13 cellular contexts compared by ENCODE assay signal in the genomic region with DNA sequence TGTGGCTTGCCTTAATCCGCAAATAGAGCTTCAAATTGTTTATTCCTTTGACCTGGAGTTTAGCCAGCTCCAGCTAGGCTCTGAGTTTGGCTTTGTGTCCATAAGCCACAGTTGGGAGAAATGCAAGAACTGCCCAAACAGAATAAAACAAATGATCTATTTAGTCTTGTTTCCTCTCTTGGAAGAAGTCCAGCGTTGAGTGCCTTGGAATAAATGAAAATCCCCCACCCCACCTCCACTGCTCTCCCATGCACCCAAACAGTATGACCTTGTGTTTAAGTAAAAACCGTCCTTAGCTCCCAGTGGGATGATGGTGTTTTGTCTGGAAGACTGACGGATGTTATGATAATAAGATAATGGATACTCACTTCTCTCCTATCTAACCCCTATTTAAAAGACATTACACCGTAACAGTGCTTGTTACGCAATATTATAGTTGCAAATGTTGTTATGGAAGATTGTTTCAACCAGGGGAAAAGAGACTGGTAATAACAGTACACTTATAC. TPM values are rescaled to one million over a fixed set of nuclear protein-coding genes. Genes with fewer than 3 reads are reported as not detected.
DNase-seq lines count a peak whose midpoint lies in the region; ATAC-seq, FAIRE-seq and TF ChIP-seq lines count a peak whose summit lies in the region.
"Had no signal": no experiment of that assay in that cellular context is flagged by ENCODE, and none has a peak within 500 bp of the region (broad histone marks: within the 10 kb centered on the region; RNA-seq: fewer than 3 reads in every experiment).

No MANE protein-coding gene starts in this region.

- H3K36me3 ChIP-seq in HepG2 (replicated peaks in 1 of 2; ENCODE audit: control insufficient read depth in 1 of 2, insufficient read depth in 2 of 2, low read length in 2 of 2) (no peaks in the 10 kb centered on the region), right lobe of liver (no peaks in the 10 kb centered on the region)
- H3K36me3 ChIP-seq: thyroid gland had no signal

- no peak overlapping the region for H3K9ac ChIP-seq in HepG2 (ENCODE audit: insufficient read depth, low read depth, low read length)

- TF ChIP-seq CTCF in HepG2 (CRISPR knock-in tag; IDR thresholded peaks at IDR 0.05) (no peak), right lobe of liver (IDR thresholded peaks at IDR 0.05) (no peak), astrocyte of the spinal cord (IDR thresholded peaks at IDR 0.05; ENCODE audit: low read depth, low read length) (no peak)

- H3K9me3 ChIP-seq in HepG2 (ENCODE audit: low read length) (no peaks in the 10 kb centered on the region), right lobe of liver (no peaks in the 10 kb centered on the region)
- H3K9me3 ChIP-seq: body of pancreas, thyroid gland had no signal

- no peaks in the 10 kb centered on the region for H3K9me3 Mint-ChIP-seq in stimulated activated naive CD8-positive, alpha-beta T cell treated with anti-CD3 and anti-CD28 coated beads, Interleukin-15, amount 100 ng/mL, for 72 hours
- H3K9me3 Mint-ChIP-seq: T-helper 2 cell treated with Interferon-gamma antibody and Interleukin-4, amounts not matched to agents 5 μg/mL and 100 μg/mL, for 36 hours had no signal

- H3K79me2 ChIP-seq in HepG2 (ENCODE audit: insufficient read depth, low read length) = peaks cover 2% of the 10 kb centered on the region

- H3K27ac ChIP-seq in HepG2 (ENCODE audit: extremely low read length, insufficient read depth, low read length) = no peak overlapping the region
- no peak overlapping the region for H3K27ac ChIP-seq in right lobe of liver
- H3K27ac ChIP-seq: body of pancreas, thyroid gland had no signal

- ATAC-seq in HepG2 = no peak
- ATAC-seq in right lobe of liver = no peak
- ATAC-seq in GM21528 (IDR thresholded peaks at IDR 0.05; ENCODE audit: low FRiP score, unreplicated experiment) = no peak
- ATAC-seq in stimulated activated naive CD8-positive, alpha-beta T cell treated with anti-CD3 and anti-CD28 coated beads, Interleukin-15, amount 100 ng/mL, for 72 hours = no peak
- ATAC-seq: body of pancreas, Panc1 had no signal

- WGBS in HepG2 (ENCODE audit: low lambda C conversion rate) = 11% methylated on average over 6 of the region's 6 CpGs
- 27% methylated on average over 6 of the region's 6 CpGs for WGBS in right lobe of liver (ENCODE audit: insufficient coverage, low coverage, low lambda C conversion rate, missing lambda C conversion rate)

- in situ Hi-C loops in HepG2 (cut with HindIII; ENCODE audit: extremely low pct_ligation_motif_present, low pct_unique_long_range_greater_than_20kb) (no loop called here), astrocyte of the spinal cord (cut with HindIII; ENCODE audit: low sequenced_read_pairs) (no loop called here)

- POLR2A ChIA-PET in HepG2 (lab: Yijun Ruan, JAX) = no interaction called here

- no peak overlapping the region for H3K4me3 Mint-ChIP-seq in stimulated activated naive CD8-positive, alpha-beta T cell treated with anti-CD3 and anti-CD28 coated beads, Interleukin-15, amount 100 ng/mL, for 72 hours
- H3K4me3 Mint-ChIP-seq: T-helper 2 cell treated with Interferon-gamma antibody and Interleukin-4, amounts not matched to agents 5 μg/mL and 100 μg/mL, for 36 hours had no signal

- H3K4me1 Mint-ChIP-seq in stimulated activated naive CD8-positive, alpha-beta T cell treated with anti-CD3 and anti-CD28 coated beads, Interleukin-15, amount 100 ng/mL, for 72 hours = peaks cover 10% of the 10 kb centered on the region

- DNase-seq in HepG2 (ENCODE audit: low spot score) (no peak), right lobe of liver (no peak), astrocyte of the spinal cord (ENCODE audit: low read depth, low spot score) (peak; percentile 25), iris pigment epithelial cell (ENCODE audit: low read depth) (peak; percentile 22), germinal center (ENCODE audit: low spot score) (no peak), NCI-H774 (lab: John Stamatoyannopoulos, UW) (no peak)
- no peak for DNase-seq in stimulated activated naive CD8-positive, alpha-beta T cell treated with anti-CD3 and anti-CD28 coated beads, Interleukin-15, amount 100 ng/mL, for 72 hours
- DNase-seq: activated CD4-positive, alpha-beta T cell treated with anti-CD3 and anti-CD28 coated beads, Interleukin-2, amount 50 U/mL, for 1 hour; body of pancreas; thyroid gland had no signal

- H3K27me3 Mint-ChIP-seq in stimulated activated naive CD8-positive, alpha-beta T cell treated with anti-CD3 and anti-CD28 coated beads, Interleukin-15, amount 100 ng/mL, for 72 hours = peaks cover 48% of the 10 kb centered on the region

- intact Hi-C loops in HepG2 (cut with micrococcal nuclease; ENCODE audit: unreplicated experiment) = no loop called here
- intact Hi-C loops in right lobe of liver (cut with DNase I) = no loop called here

- TF ChIP-seq RAD21 in HepG2 (CRISPR knock-in tag; IDR thresholded peaks at IDR 0.05) = no peak

- CTCF ChIA-PET in HepG2 (lab: Yijun Ruan, JAX; ENCODE audit: low intra/inter-chr PET ratio, low total read pairs) = no interaction called here

- H3K4me1 ChIP-seq in HepG2 (ENCODE audit: insufficient read depth, low read length) = peaks cover 29% of the 10 kb centered on the region
- H3K4me1 ChIP-seq in right lobe of liver = peaks cover 0 to 16% (median under 1%) of the 10 kb centered on the region in 4 donors
- H3K4me1 ChIP-seq: thyroid gland had no signal

- no peak overlapping the region for H2AFZ ChIP-seq in HepG2 (ENCODE audit: low read length)

- H3K4me2 ChIP-seq in HepG2 (ENCODE audit: low read depth, low read length) = no peak overlapping the region

- no peak overlapping the region for H3K27ac Mint-ChIP-seq in stimulated activated naive CD8-positive, alpha-beta T cell treated with anti-CD3 and anti-CD28 coated beads, Interleukin-15, amount 100 ng/mL, for 72 hours
- H3K27ac Mint-ChIP-seq: T-helper 2 cell treated with Interferon-gamma antibody and Interleukin-4, amounts not matched to agents 5 μg/mL and 100 μg/mL, for 36 hours had no signal

- TF ChIP-seq POLR2A in HepG2 (IDR thresholded peaks at IDR 0.05; ENCODE audit: insufficient read depth in 1 of 2, low read depth in 2 of 2, low read length in 2 of 2) (no peak), right lobe of liver (IDR thresholded peaks at IDR 0.05) (no peak)

- peaks cover 3 to 60% of the 10 kb centered on the region in 2 experiments; a peak in 4 of 5 replicates for H3K27me3 ChIP-seq in HepG2 (ENCODE audit: control insufficient read depth in 1 of 2, insufficient read depth in 2 of 2, low read length in 2 of 2)
- H3K27me3 ChIP-seq in right lobe of liver = no peaks in the 10 kb centered on the region
- H3K27me3 ChIP-seq: body of pancreas, thyroid gland had no signal

- no TSS peak for BruUV-seq in HepG2 (replicated peaks; lab: Mats Ljungman, UMichigan)

- H4K20me1 ChIP-seq in HepG2 (ENCODE audit: insufficient read depth, low read length) = peaks cover 4% of the 10 kb centered on the region; the same call in 1 of the 2 replicates

- no peak overlapping the region for H3K4me3 ChIP-seq in HepG2 (replicated peaks in 1 of 3; ENCODE audit: insufficient read depth in 1 of 3, low read depth in 2 of 3, low read length in 3 of 3)
- no peak overlapping the region for H3K4me3 ChIP-seq in right lobe of liver
- H3K4me3 ChIP-seq in astrocyte of the spinal cord (ENCODE audit: low read depth, low read length) = no peak overlapping the region
- H3K4me3 ChIP-seq: body of pancreas, thyroid gland had no signal

- no peak for FAIRE-seq in HepG2 (lab: Jason Lieb, UNC)

- TF ChIP-seq EP300 in HepG2 (IDR thresholded peaks at IDR 0.05; ENCODE audit: low read depth in 2 of 2, low read length in 2 of 2) (no peak), HepG2 (CRISPR knock-in tag; IDR thresholded peaks at IDR 0.05; ENCODE audit: borderline replicate concordance) (no peak)

TF ChIP-seq in HepG2, 621 proteins besides CTCF, POLR2A, EP300 and RAD21:
- peak; percentile 86 for TF ChIP-seq CEBPB (IDR thresholded peaks at IDR 0.05; ENCODE audit: borderline replicate concordance, low read depth, low read length)
- TF ChIP-seq ZNF382 (CRISPR knock-in tag; IDR thresholded peaks at IDR 0.05; ENCODE audit: borderline replicate concordance) = no peak

RNA-seq across cellular contexts. Expression of a gene that starts 3.2 kb away (rescaled TPM):
- total RNA-seq in HepG2 (2016; rRNA removed; fragmentation: Illumina TruSeq; extraction: Trizol) = 5.5 and 7.9 TPM in 2 replicates
- total RNA-seq in HepG2 (2016; cell fraction: cytosol; rRNA removed; fragmentation: Illumina TruSeq; extraction: Trizol; ENCODE audit: low read depth) = 3.0 and 3.9 TPM in 2 replicates
- 5.1 and 8.6 TPM in 2 replicates for total RNA-seq in HepG2 (2016; cell fraction: insoluble cytoplasmic fraction; rRNA removed; fragmentation: Illumina TruSeq; extraction: Trizol)
- 2.8 and 3.4 TPM in 2 replicates for total RNA-seq in HepG2 (2016; cell fraction: membrane; rRNA removed; fragmentation: Illumina TruSeq; extraction: Trizol)
- 14.0 and 14.4 TPM in 2 replicates for total RNA-seq in HepG2 (2016; cell fraction: nucleus; rRNA removed; fragmentation: Illumina TruSeq; extraction: Trizol)
- 18.1 and 24.3 TPM in 2 replicates for polyA plus RNA-seq in HepG2 (2011; rRNA removed)
- polyA plus RNA-seq in HepG2 (2011; cell fraction: cytosol; rRNA removed) = 15.4 and 23.2 TPM in 2 replicates
- polyA plus RNA-seq in HepG2 (2011; cell fraction: nucleus; rRNA removed) = 27.2 and 31.6 TPM in 2 replicates
- 41.2 and 105 TPM in 2 replicates for polyA plus RNA-seq in HepG2 (2012)
- polyA plus RNA-seq in HepG2 (2016; cell fraction: cytosol; fragmentation: Illumina TruSeq; extraction: Trizol; ENCODE audit: low read depth) = 1.3 and 1.5 TPM in 2 replicates
- polyA plus RNA-seq in HepG2 (2016; cell fraction: insoluble cytoplasmic fraction; fragmentation: Illumina TruSeq; extraction: Trizol; ENCODE audit: low read depth) = 5.2 and 7.0 TPM in 2 replicates
- polyA plus RNA-seq in HepG2 (2016; cell fraction: membrane; fragmentation: Illumina TruSeq; extraction: Trizol; ENCODE audit: low read depth) = 3.2 and 3.5 TPM in 2 replicates
- polyA plus RNA-seq in HepG2 (2016; cell fraction: nucleus; fragmentation: Illumina TruSeq; extraction: Trizol; ENCODE audit: insufficient read depth, low read depth) = 24.9 and 28.8 TPM in 2 replicates
- 1.8 and 14.9 TPM in 2 replicates for polyA minus RNA-seq in HepG2 (2011; rRNA and poly(A)+ RNA removed; ENCODE audit: low replicate concordance)
- polyA minus RNA-seq in HepG2 (2011; cell fraction: cytosol; rRNA and poly(A)+ RNA removed) = 11.7 and 23.7 TPM in 2 replicates
- polyA minus RNA-seq in HepG2 (2011; cell fraction: nucleus; rRNA and poly(A)+ RNA removed) = 15.5 and 22.8 TPM in 2 replicates
- total RNA-seq in right lobe of liver = 1 to 10 TPM; 1.2 to 5.1 (median 2.1) TPM

Comparison
In these comparisons a context has a peak if more than half of its experiments do, and no peak if none do; other contexts are left out.
1. DNase-seq: peak in astrocyte of the spinal cord (single experiment) and iris pigment epithelial cell (single experiment); none in HepG2 (single experiment), right lobe of liver (0 of 3), germinal center (single experiment), stimulated activated naive CD8-positive, alpha-beta T cell treated with anti-CD3 and anti-CD28 coated beads, Interleukin-15, amount 100 ng/mL, for 72 hours (0 of 2) and NCI-H774 (single experiment).